In genomic region chr9:5688109-5688508, GRCh38 we compare ENCODE assay signal across 17 cellular contexts. TPM values are rescaled to one million over a fixed set of nuclear protein-coding genes. Genes with fewer than 3 reads are reported as not detected.
DNase-seq lines count a peak whose midpoint lies in the region; ATAC-seq and TF ChIP-seq lines count a peak whose summit lies in the region.
"Had no signal": no experiment of that assay in that cellular context is flagged by ENCODE, and none has a peak within 500 bp of the region (broad histone marks: within the 10 kb centered on the region; RNA-seq: fewer than 3 reads in every experiment).

No MANE protein-coding gene starts in this region.

- TF ChIP-seq CTCF in fibroblast of lung (conservative IDR thresholded peaks at IDR 0.05 in 1 of 2, IDR thresholded peaks at IDR 0.05 in 1 of 2; ENCODE audit: low read depth in 1 of 2, low read length in 2 of 2): no peak

- no peaks in the 10 kb centered on the region for H3K9me3 ChIP-seq in fibroblast of lung (ENCODE audit: control insufficient read depth, insufficient read depth, low read depth, low read length)
- H3K9me3 ChIP-seq: vagina had no signal

- H2AFZ ChIP-seq in fibroblast of lung (ENCODE audit: low read length): no peak overlapping the region

- peak; percentile 2 for DNase-seq in NCI-H2029 treated with DMSO at 0.1 percent for 48 hours (lab: John Stamatoyannopoulos, UW)
- no peak for DNase-seq in NCI-H2029 (lab: John Stamatoyannopoulos, UW)
- peak; percentile 9 for DNase-seq in RKO (ENCODE audit: low spot score)
- DNase-seq in fibroblast of lung (ENCODE audit: low read depth in 2 of 2): peak; percentile 39 to 49
- DNase-seq in pulmonary artery endothelial cell (ENCODE audit: low read depth, low spot score): peak; percentile 69
- DNase-seq in C1 segment of cervical spinal cord (lab: John Stamatoyannopoulos, UW): no peak
- DNase-seq in activated CD4-positive, CD25-positive, alpha-beta regulatory T cell treated with anti-CD3 and anti-CD28 coated beads, Interleukin-2, amount 50 U/mL, for 72 hours: no peak
- DNase-seq: activated CD4-positive, alpha-beta T cell treated with anti-CD3 and anti-CD28 coated beads for 36 hours; activated T-cell treated with anti-CD3 and anti-CD28 coated beads, Interleukin-2, amount 50 U/mL, for 1 hour; CD4-positive, CD25-positive, alpha-beta regulatory T cell; H7; NCI-H774; occipital lobe; T-helper 2 cell had no signal

- no peaks in the 10 kb centered on the region for H3K36me3 ChIP-seq in fibroblast of lung (ENCODE audit: control insufficient read depth, insufficient read depth, low read length)
- H3K36me3 ChIP-seq: vagina had no signal

- H3K4me1 ChIP-seq in fibroblast of lung (ENCODE audit: control insufficient read depth, extremely low read depth, insufficient read depth, low read length): no peaks in the 10 kb centered on the region

- H3K4me3 ChIP-seq in fibroblast of lung (replicated peaks in 1 of 4; ENCODE audit: control extremely low read depth in 1 of 4, insufficient read depth in 1 of 4, low read depth in 3 of 4, low read length in 4 of 4): no peak overlapping the region
- H3K4me3 ChIP-seq: smooth muscle cell, vagina had no signal

- H3K27me3 ChIP-seq in fibroblast of lung (ENCODE audit: control insufficient read depth, insufficient read depth, low read length): no peaks in the 10 kb centered on the region
- H3K27me3 ChIP-seq: vagina had no signal

- no peak overlapping the region for H3K27ac ChIP-seq in fibroblast of lung (ENCODE audit: insufficient read depth, low read length)
- H3K27ac ChIP-seq: vagina had no signal

- H3K4me2 ChIP-seq in fibroblast of lung (ENCODE audit: extremely low read depth, insufficient read depth, low read length): no peak overlapping the region
- H3K4me2 ChIP-seq: smooth muscle cell had no signal

- H3K79me2 ChIP-seq in fibroblast of lung (ENCODE audit: control insufficient read depth, insufficient read depth, low read length): no peaks in the 10 kb centered on the region

- H3K9ac ChIP-seq in fibroblast of lung (ENCODE audit: insufficient read depth, low read length): no peak overlapping the region

- ATAC-seq in GM21737 (IDR thresholded peaks at IDR 0.05; ENCODE audit: unreplicated experiment): no peak
- ATAC-seq: activated CD4-positive, alpha-beta T cell treated with anti-CD3 and anti-CD28 coated beads for 36 hours had no signal

- H4K20me1 ChIP-seq in fibroblast of lung (ENCODE audit: control insufficient read depth, extremely low read depth, insufficient read depth, low read length): no peaks in the 10 kb centered on the region

RNA-seq across cellular contexts. Expression of gene RIC1, which starts 59.2 kb away (rescaled TPM):
- total RNA-seq in fibroblast of lung: 37.8 and 43.1 TPM in 2 replicates
- polyA plus RNA-seq in fibroblast of lung: 25.1 and 38.9 TPM in 2 replicates
- 12.1 and 16.7 TPM in 2 replicates for polyA plus RNA-seq in fibroblast of lung (2012)
- polyA minus RNA-seq in fibroblast of lung (ENCODE audit: low replicate concordance): 28.2 and 38.5 TPM in 2 replicates
- total RNA-seq in pulmonary artery endothelial cell: 32.6 and 32.8 TPM in 2 replicates

Comparison
In these comparisons a context has a peak if more than half of its experiments do, and no peak if none do; other contexts are left out.
1. DNase-seq: peak in NCI-H2029 treated with DMSO at 0.1 percent for 48 hours (single experiment), RKO (single experiment), fibroblast of lung (2 of 2) and pulmonary artery endothelial cell (single experiment); none in NCI-H2029 (single experiment), C1 segment of cervical spinal cord (0 of 14) and activated CD4-positive, CD25-positive, alpha-beta regulatory T cell treated with anti-CD3 and anti-CD28 coated beads, Interleukin-2, amount 50 U/mL, for 72 hours (single experiment).